Comparison of ENCODE assay signal across 21 cellular contexts in genomic region chr11:85619497-85619896, GRCh38. TPM values are rescaled to one million over a fixed set of nuclear protein-coding genes. Genes with fewer than 3 reads are reported as not detected.
DNase-seq lines count a peak whose midpoint lies in the region; ATAC-seq and TF ChIP-seq lines count a peak whose summit lies in the region.
"Had no signal": no experiment of that assay in that cellular context is flagged by ENCODE, and none has a peak within 500 bp of the region (broad histone marks: within the 10 kb centered on the region; RNA-seq: fewer than 3 reads in every experiment).

No MANE protein-coding gene starts in this region.

- H3K27ac ChIP-seq in foreskin keratinocyte (no peak overlapping the region), substantia nigra (ENCODE audit: low read depth, low read length, poor library complexity, severe bottlenecking) (no peak overlapping the region)
- H3K27ac ChIP-seq: SJSA1, transverse colon, WERI-Rb-1 had no signal

- ATAC-seq in foreskin keratinocyte (peak; percentile 48), HG03196 (IDR thresholded peaks at IDR 0.05; ENCODE audit: unreplicated experiment) (no peak)
- ATAC-seq: activated naive CD8-positive, alpha-beta T cell treated with anti-CD3 and anti-CD28 coated beads, Interleukin-2, amount 50 U/mL, for 24 hours; CD8-positive, alpha-beta T cell; naive thymus-derived CD8-positive, alpha-beta T cell; sciatic nerve had no signal

- DNase-seq in Daoy (ENCODE audit: low read depth): peak; percentile 8
- DNase-seq in HT1080 (ENCODE audit: low read depth): peak; percentile 24
- DNase-seq in foreskin keratinocyte: no peak
- no peak for DNase-seq in substantia nigra (lab: John Stamatoyannopoulos, UW)
- DNase-seq in hypothalamus (lab: John Stamatoyannopoulos, UW): no peak
- DNase-seq: activated naive CD8-positive, alpha-beta T cell treated with anti-CD3 and anti-CD28 coated beads, Interleukin-2, amount 50 U/mL, for 24 hours; CD8-positive, alpha-beta T cell; cortex of kidney; HFFc6; kidney; mesendoderm; naive thymus-derived CD8-positive, alpha-beta T cell; NCI-H1930; NCI-H345; stimulated activated naive CD4-positive, alpha-beta T cell treated with Interleukin-2 at 50 U/mL for 16 hours; T-helper 2 cell; transverse colon; WERI-Rb-1 had no signal

- TF ChIP-seq CTCF in foreskin keratinocyte (conservative IDR thresholded peaks at IDR 0.05): no peak

- no peaks in the 10 kb centered on the region for H3K27me3 ChIP-seq in foreskin keratinocyte
- H3K27me3 ChIP-seq: SJSA1, transverse colon had no signal

- no peaks in the 10 kb centered on the region for H3K4me1 ChIP-seq in foreskin keratinocyte
- H3K4me1 ChIP-seq: SJSA1, transverse colon had no signal

RNA-seq across cellular contexts. Expression of gene DLG2, which starts 7.6 kb away (rescaled TPM):
- 0.42 and 2.3 TPM in 2 replicates for total RNA-seq in Daoy (2014; rRNA removed; shearing (Covaris generic))
- total RNA-seq in HT1080 (2014; rRNA removed; shearing (Covaris generic)): 0.23 and 0.34 TPM in 2 replicates
- polyA plus RNA-seq in HT1080 (2015; cell fraction: cytosol; rRNA removed): 0.36 and 0.44 TPM in 2 replicates
- 0.36 and 2.5 TPM in 2 replicates for polyA plus RNA-seq in HT1080 (2015; cell fraction: nucleus; rRNA removed)
- 0.21 and 0.75 TPM in 2 replicates for total RNA-seq in foreskin keratinocyte
- polyA plus RNA-seq in foreskin keratinocyte: 0.07 and 0.31 TPM in 2 replicates

RNA-seq across cellular contexts. Expression of gene TMEM126B, which starts 8.9 kb away (rescaled TPM):
- total RNA-seq in Daoy (2014; rRNA removed; shearing (Covaris generic)): 61.1 and 81.1 TPM in 2 replicates
- 88.7 and 93.6 TPM in 2 replicates for total RNA-seq in HT1080 (2014; rRNA removed; shearing (Covaris generic))
- polyA plus RNA-seq in HT1080 (2015; cell fraction: cytosol; rRNA removed): 61.6 and 65.9 TPM in 2 replicates
- polyA plus RNA-seq in HT1080 (2015; cell fraction: nucleus; rRNA removed): 44.4 and 45.0 TPM in 2 replicates
- 58.8 and 59.8 TPM in 2 replicates for total RNA-seq in foreskin keratinocyte
- 58.5 and 65.6 TPM in 2 replicates for polyA plus RNA-seq in foreskin keratinocyte

RNA-seq across cellular contexts. Expression of gene TMEM126A, which starts 28.3 kb away (rescaled TPM):
- 64.4 and 105 TPM in 2 replicates for total RNA-seq in Daoy (2014; rRNA removed; shearing (Covaris generic))
- total RNA-seq in HT1080 (2014; rRNA removed; shearing (Covaris generic)): 38.9 and 39.4 TPM in 2 replicates
- polyA plus RNA-seq in HT1080 (2015; cell fraction: cytosol; rRNA removed): 47.5 and 53.3 TPM in 2 replicates
- polyA plus RNA-seq in HT1080 (2015; cell fraction: nucleus; rRNA removed): 20.4 and 20.8 TPM in 2 replicates
- total RNA-seq in foreskin keratinocyte: 46.1 and 50.1 TPM in 2 replicates
- polyA plus RNA-seq in foreskin keratinocyte: 68.2 and 69.5 TPM in 2 replicates

RNA-seq across cellular contexts. Expression of gene CREBZF, which starts 45.4 kb away (rescaled TPM):
- total RNA-seq in Daoy (2014; rRNA removed; shearing (Covaris generic)): 34.3 and 52.9 TPM in 2 replicates
- total RNA-seq in HT1080 (2014; rRNA removed; shearing (Covaris generic)): 23.7 and 24.0 TPM in 2 replicates
- polyA plus RNA-seq in HT1080 (2015; cell fraction: cytosol; rRNA removed): 20.6 and 21.1 TPM in 2 replicates
- polyA plus RNA-seq in HT1080 (2015; cell fraction: nucleus; rRNA removed): 136 and 153 TPM in 2 replicates
- total RNA-seq in foreskin keratinocyte: 25.3 and 26.6 TPM in 2 replicates
- polyA plus RNA-seq in foreskin keratinocyte: 7.1 and 8.5 TPM in 2 replicates

Comparison
In these comparisons a context has a peak if more than half of its experiments do, and no peak if none do; other contexts are left out.
1. DNase-seq: peak in Daoy (single experiment) and HT1080 (single experiment); none in foreskin keratinocyte (0 of 2), substantia nigra (0 of 49) and hypothalamus (0 of 51).